Comparison of ENCODE assay signal across 18 cellular contexts in genomic region chr2:54549912-54550518, GRCh38.
DNase-seq lines count a peak whose midpoint lies in the region; ATAC-seq, FAIRE-seq and TF ChIP-seq lines count a peak whose summit lies in the region.
"Had no signal": no experiment of that assay in that cellular context is flagged by ENCODE, and none has a peak within 500 bp of the region (broad histone marks: within the 10 kb centered on the region; RNA-seq: fewer than 3 reads in every experiment).

No MANE protein-coding gene starts in this region.

- peak overlapping the region; percentile 7 for H3K4me3 Mint-ChIP-seq in Caco-2 (ENCODE audit: unreplicated experiment)
- H3K4me3 Mint-ChIP-seq in CD4-positive, alpha-beta memory T cell = no peak overlapping the region

- no peaks in the 10 kb centered on the region for H3K9me3 ChIP-seq in Caco-2
- no peaks in the 10 kb centered on the region for H3K9me3 ChIP-seq in heart right ventricle
- H3K9me3 ChIP-seq in pancreas = no peaks in the 10 kb centered on the region
- H3K9me3 ChIP-seq in CD4-positive, alpha-beta memory T cell (ENCODE audit: control insufficient read depth in 1 of 2, low read length in 2 of 2) = no peaks in the 10 kb centered on the region

- H3K27ac ChIP-seq in VCaP (peak overlapping the region; percentile 72), heart right ventricle (peak overlapping the region in 5 of 10 donors; percentile 5 to 54 (median 25)), pancreas (peak overlapping the region in 3 of 4 donors; percentile 19 to 77 (median 76))
- H3K27ac ChIP-seq in CD4-positive, alpha-beta memory T cell (ENCODE audit: low read depth, low read length) = no peak overlapping the region

- intact Hi-C loops in Caco-2 (cut with micrococcal nuclease; ENCODE audit: unreplicated experiment) (no loop called here), heart right ventricle (cut with DNase I) (loop anchor here in 1 of 10 donors (10.0 kb wide), 1 partner anchor 55 kb away; no protein-coding TSS in a partner anchor), pancreas (cut with DNase I) (no loop called here)
- intact Hi-C loops in CD4-positive, alpha-beta memory T cell (cut with micrococcal nuclease) = loop anchor here (10.0 kb wide), 1 partner anchor 575 kb away; the partner anchor contains the start of gene PSME4

- POLR2A ChIA-PET in Caco-2 (lab: Charles Lee) = interaction anchor here (0.9 to 1.1 kb wide), 2 partner anchors 10 to 25 kb away, joined by 3 read pairs; no protein-coding TSS in a partner anchor
- POLR2A ChIA-PET in CD4-positive, alpha-beta memory T cell (lab: Charles Lee; ENCODE audit: partially characterized antibody) = no interaction called here

- H3K36me3 ChIP-seq in Caco-2 (ENCODE audit: control insufficient read depth, insufficient read depth, low read length) = no peaks in the 10 kb centered on the region; the same call in 1 of the 2 replicates
- H3K36me3 ChIP-seq in heart right ventricle = peaks cover 0 to 27% (median 0%) of the 10 kb centered on the region in 9 donors
- no peaks in the 10 kb centered on the region for H3K36me3 ChIP-seq in pancreas
- H3K36me3 ChIP-seq in CD4-positive, alpha-beta memory T cell (ENCODE audit: insufficient read depth, low read length) = no peaks in the 10 kb centered on the region

- no TSS peak for BruUV-seq in Caco-2 (replicated peaks; lab: Mats Ljungman, UMichigan)

- peak overlapping the region; percentile 40 for H3K27ac Mint-ChIP-seq in Caco-2 (ENCODE audit: unreplicated experiment)
- H3K27ac Mint-ChIP-seq in CD4-positive, alpha-beta memory T cell = no peak overlapping the region

- no peaks in the 10 kb centered on the region for H3K9me3 Mint-ChIP-seq in Caco-2 (ENCODE audit: unreplicated experiment)
- H3K9me3 Mint-ChIP-seq in CD4-positive, alpha-beta memory T cell = no peaks in the 10 kb centered on the region

- DNase-seq in Caco-2 (no peak), heart right ventricle (no peak), pancreas (peak in 2 of 6 donors; percentile 36 to 39), dermis blood vessel endothelial cell (no peak)
- no peak for DNase-seq in stimulated activated CD4-positive, alpha-beta T cell treated with anti-CD3 and anti-CD28 coated beads, Interleukin-4, amount 100 ng/mL, for 24 hours
- no peak for DNase-seq in CD4-positive, alpha-beta memory T cell
- DNase-seq: activated CD4-positive, alpha-beta T cell treated with anti-CD3 and anti-CD28 coated beads for 1 hour; activated gamma-delta T cell; cortex of kidney; GDM1; glutamatergic neuron; T-helper 2 cell had no signal

- WGBS in heart right ventricle, 2 donors = 36 to 54% methylated on average over 4 of the region's 4 CpGs
- WGBS in pancreas, 2 donors = 30 to 32% methylated on average over 4 of the region's 4 CpGs

- FAIRE-seq in pancreas (lab: Jason Lieb, UNC) = peak; percentile 5
- FAIRE-seq: GM12891, islet of Langerhans, urothelium cell line had no signal

- H3K36me3 Mint-ChIP-seq in Caco-2 (ENCODE audit: insufficient read depth, unreplicated experiment) = peaks cover 11% of the 10 kb centered on the region
- no peaks in the 10 kb centered on the region for H3K36me3 Mint-ChIP-seq in CD4-positive, alpha-beta memory T cell

- no peaks in the 10 kb centered on the region for H3K27me3 ChIP-seq in Caco-2 (replicated peaks; ENCODE audit: control insufficient read depth, insufficient read depth, low read length)
- H3K27me3 ChIP-seq in heart right ventricle = no peaks in the 10 kb centered on the region
- H3K27me3 ChIP-seq in pancreas = no peaks in the 10 kb centered on the region
- no peaks in the 10 kb centered on the region for H3K27me3 ChIP-seq in CD4-positive, alpha-beta memory T cell (ENCODE audit: insufficient read depth, low read length)

- H3K4me3 ChIP-seq in Caco-2 (ENCODE audit: low read depth, low read length) (no peak overlapping the region), heart right ventricle (no peak overlapping the region), pancreas (no peak overlapping the region)
- no peak overlapping the region for H3K4me3 ChIP-seq in CD4-positive, alpha-beta memory T cell (ENCODE audit: low read length in 2 of 2)
- H3K4me3 ChIP-seq: smooth muscle cell had no signal

- no peak for TF ChIP-seq CTCF in Caco-2 (IDR thresholded peaks at IDR 0.05; ENCODE audit: insufficient read depth in 1 of 2, low read depth in 1 of 2, low read length in 1 of 2, severe bottlenecking in 1 of 2, unreplicated experiment in 1 of 2)
- TF ChIP-seq CTCF in VCaP (conservative IDR thresholded peaks at IDR 0.05) = no peak
- TF ChIP-seq CTCF in heart right ventricle (IDR thresholded peaks at IDR 0.05) = no peak
- no peak for TF ChIP-seq CTCF in pancreas (IDR thresholded peaks at IDR 0.05)

- ATAC-seq in heart right ventricle (peak in 6 of 8 donors; percentile 22 to 63 (median 44)), pancreas (peak in 3 of 4 donors; percentile 62 to 69 (median 63)), GM19035 (IDR thresholded peaks at IDR 0.05; ENCODE audit: unreplicated experiment) (no peak)

- H3K27me3 Mint-ChIP-seq in Caco-2 (ENCODE audit: insufficient read depth, unreplicated experiment) = no peaks in the 10 kb centered on the region
- no peaks in the 10 kb centered on the region for H3K27me3 Mint-ChIP-seq in CD4-positive, alpha-beta memory T cell

- peaks cover 68% of the 10 kb centered on the region for H3K4me1 ChIP-seq in Caco-2
- peaks cover 28 to 100% (median 95%) of the 10 kb centered on the region in 9 donors for H3K4me1 ChIP-seq in heart right ventricle
- H3K4me1 ChIP-seq in pancreas = peaks cover 13 to 37% (median 21%) of the 10 kb centered on the region in 3 donors
- no peaks in the 10 kb centered on the region for H3K4me1 ChIP-seq in CD4-positive, alpha-beta memory T cell (ENCODE audit: insufficient read depth, low read length)

- CTCF ChIA-PET in Caco-2 (lab: Charles Lee) = interaction anchor here (0.6 kb wide), 1 partner anchor 19 kb away, joined by 3 read pairs; no protein-coding TSS in a partner anchor
- CTCF ChIA-PET in CD4-positive, alpha-beta memory T cell (lab: Charles Lee; ENCODE audit: partially characterized antibody) = no interaction called here

- H3K4me1 Mint-ChIP-seq in Caco-2 (ENCODE audit: low read depth, unreplicated experiment) = peaks cover 46% of the 10 kb centered on the region
- peaks cover 1 to 4% (median 3%) of the 10 kb centered on the region in 4 donors for H3K4me1 Mint-ChIP-seq in CD4-positive, alpha-beta memory T cell
